22 cellular contexts compared by ENCODE assay signal in genomic region chr4:142312391-142312790, GRCh38.
"Had no signal": no experiment of that assay in that cellular context is flagged by ENCODE, and none has a peak within 500 bp of the region (broad histone marks: within the 10 kb centered on the region; RNA-seq: fewer than 3 reads in every experiment).

No MANE protein-coding gene starts in this region.

- H3K9ac ChIP-seq: SK-N-SH had no signal

- H3K27me3 Mint-ChIP-seq: stimulated activated naive B cell treated with anti-CD40 and anti-IgM and Interleukin-4, amounts not matched to agents 10 μg/mL and 1 μg/mL and 100 μg/mL, for 72 hours had no signal

- H3K27ac ChIP-seq: cardiac muscle cell, dorsolateral prefrontal cortex, epithelial cell of prostate, left lung, thoracic aorta, upper lobe of right lung had no signal

- ATAC-seq: activated naive CD4-positive, alpha-beta T cell treated with anti-CD3 and anti-CD28 coated beads, Interleukin-2, amount 50 U/mL, for 72 hours; left lung; stimulated activated naive B cell treated with anti-CD40 and anti-IgM and Interleukin-4, amounts not matched to agents 10 μg/mL and 1 μg/mL and 100 μg/mL, for 72 hours; upper lobe of right lung had no signal

- FAIRE-seq: kidney had no signal

- H3K36me3 Mint-ChIP-seq: stimulated activated naive B cell treated with anti-CD40 and anti-IgM and Interleukin-4, amounts not matched to agents 10 μg/mL and 1 μg/mL and 100 μg/mL, for 72 hours had no signal

- H3K4me1 Mint-ChIP-seq: nephron progenitor cell; stimulated activated naive B cell treated with anti-CD40 and anti-IgM and Interleukin-4, amounts not matched to agents 10 μg/mL and 1 μg/mL and 100 μg/mL, for 72 hours had no signal

- H3K4me3 ChIP-seq: cardiac muscle cell, dorsolateral prefrontal cortex, left lung, thoracic aorta, upper lobe of right lung had no signal

- H3K9me3 Mint-ChIP-seq: activated naive CD4-positive, alpha-beta T cell treated with anti-CD3 and anti-CD28 coated beads, Interleukin-2, amount 50 U/mL, for 72 hours; endodermal cell; nephron progenitor cell had no signal

- H3K27me3 ChIP-seq: cardiac muscle cell, dorsolateral prefrontal cortex, left lung, upper lobe of right lung had no signal

- H3K27ac Mint-ChIP-seq: endodermal cell; nephron progenitor cell; stimulated activated naive B cell treated with anti-CD40 and anti-IgM and Interleukin-4, amounts not matched to agents 10 μg/mL and 1 μg/mL and 100 μg/mL, for 72 hours had no signal

- H3K4me2 ChIP-seq: SK-N-SH had no signal

- DNase-seq: activated CD4-positive, alpha-beta T cell treated with anti-CD3 and anti-CD28 coated beads, Interleukin-2, amount 50 U/mL, for 1 hour; activated CD4-positive, CD25-positive, alpha-beta regulatory T cell; amniotic stem cell; dorsolateral prefrontal cortex; endodermal cell; foreskin fibroblast; head of caudate nucleus; kidney; left lung; mammary epithelial cell; midbrain; nephron progenitor cell; occipital lobe; retina; SK-N-SH; stimulated activated naive B cell treated with anti-CD40 and anti-IgM and Interleukin-4, amounts not matched to agents 10 μg/mL and 1 μg/mL and 100 μg/mL, for 72 hours; T-helper 9 cell; upper lobe of right lung had no signal

- H3K9me3 ChIP-seq: left lung, SK-N-SH, thoracic aorta, upper lobe of right lung had no signal

- H3K4me1 ChIP-seq: left lung had no signal

- H3K36me3 ChIP-seq: cardiac muscle cell, left lung, thoracic aorta, upper lobe of right lung had no signal

- H3K4me3 Mint-ChIP-seq: endodermal cell; nephron progenitor cell; stimulated activated naive B cell treated with anti-CD40 and anti-IgM and Interleukin-4, amounts not matched to agents 10 μg/mL and 1 μg/mL and 100 μg/mL, for 72 hours had no signal
